In the genomic region with DNA sequence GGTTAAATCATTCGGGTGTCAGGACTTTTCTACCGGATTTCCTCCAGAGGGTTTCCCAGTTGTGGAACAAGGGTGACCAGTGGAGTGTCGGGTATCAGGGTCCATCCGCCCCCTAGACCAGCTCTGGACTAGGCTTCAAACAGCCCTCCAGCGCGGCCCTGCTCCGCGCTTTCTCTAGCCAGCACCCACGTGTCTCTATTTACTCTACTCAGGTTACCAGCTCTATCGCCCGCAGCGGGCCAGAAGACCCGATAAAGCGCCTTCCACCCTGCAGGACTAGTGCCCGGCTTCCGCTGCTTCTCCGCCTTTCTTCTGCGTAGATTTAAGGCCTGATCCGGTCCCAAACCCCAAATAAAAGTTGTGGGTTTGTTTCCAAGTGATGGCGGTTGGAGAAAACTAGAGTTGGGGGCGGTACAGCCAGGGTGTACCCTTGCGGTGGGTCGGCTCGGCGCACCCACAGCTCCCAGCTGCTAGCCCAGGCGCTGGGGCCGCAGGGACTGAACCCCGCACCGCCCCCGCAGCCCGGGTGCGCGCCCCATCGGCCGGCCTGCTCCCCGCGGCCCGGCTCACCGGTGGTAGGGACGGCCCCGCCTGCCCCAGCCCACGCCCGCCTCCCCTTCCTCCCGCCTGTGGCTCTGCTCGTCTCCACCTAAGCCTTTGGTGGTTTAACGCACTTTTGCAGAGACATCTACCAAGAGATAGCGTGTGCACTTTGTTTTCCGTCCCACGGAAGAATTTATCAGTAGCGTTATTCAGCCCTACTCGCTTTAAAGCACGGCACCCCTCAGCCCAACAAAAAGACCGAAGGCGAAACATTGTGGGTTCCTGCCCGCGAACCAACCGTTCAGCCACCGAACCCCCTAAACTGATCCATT, we compare ENCODE assay signal across 8 cellular contexts. TPM values are rescaled to one million over a fixed set of nuclear protein-coding genes. Genes with fewer than 3 reads are reported as not detected.
DNase-seq lines count a peak whose midpoint lies in the region; TF ChIP-seq lines count a peak whose summit lies in the region.

No MANE protein-coding gene starts in this region.

- peak overlapping the region; percentile 69 for H3K4me3 ChIP-seq in CD8-positive, alpha-beta memory T cell (ENCODE audit: low read length)
- peak overlapping the region; percentile 73 for H3K4me3 ChIP-seq in iPS-20b (ENCODE audit: low read length)

- H3K4me1 ChIP-seq in CD8-positive, alpha-beta memory T cell (ENCODE audit: insufficient read depth, low read length): peaks cover 24% of the 10 kb centered on the region
- peaks cover 25% of the 10 kb centered on the region; the same call in 1 of the 2 replicates for H3K4me1 ChIP-seq in iPS-20b (ENCODE audit: insufficient read depth, low read length)

- peak overlapping the region; percentile 52; the same call in 1 of the 2 replicates for H3K9ac ChIP-seq in iPS-20b (ENCODE audit: low read depth, low read length)

- H3K27ac Mint-ChIP-seq in CD8-positive, alpha-beta memory T cell: peak overlapping the region; percentile 33 to 88 (median 82)

- CTCF ChIA-PET in CD8-positive, alpha-beta memory T cell (lab: Charles Lee): interaction anchor here (0.7 to 1.0 kb wide), 3 partner anchors 9 to 398 kb away, joined by 3 read pairs; no protein-coding TSS in a partner anchor
- CTCF ChIA-PET in HEK293T (lab: Yijun Ruan, JAX): no interaction called here

- H3K9me3 ChIP-seq in CD8-positive, alpha-beta memory T cell (ENCODE audit: low read length): no peaks in the 10 kb centered on the region
- H3K9me3 ChIP-seq in iPS-20b (ENCODE audit: insufficient read depth, low read depth, low read length): no peaks in the 10 kb centered on the region

- peaks cover 42 to 82% of the 10 kb centered on the region in 2 donors for H3K27me3 Mint-ChIP-seq in CD8-positive, alpha-beta memory T cell

- H3K36me3 ChIP-seq in CD8-positive, alpha-beta memory T cell (ENCODE audit: insufficient read depth, low read length): peaks cover 5% of the 10 kb centered on the region
- no peaks in the 10 kb centered on the region for H3K36me3 ChIP-seq in iPS-20b (ENCODE audit: insufficient read depth, low read depth, low read length)

- peaks cover 42 to 75% (median 57%) of the 10 kb centered on the region in 3 donors for H3K4me1 Mint-ChIP-seq in CD8-positive, alpha-beta memory T cell

- POLR2A ChIA-PET in CD8-positive, alpha-beta memory T cell (lab: Charles Lee): interaction anchor here (0.6 kb wide), 1 partner anchor 1647 kb away, joined by 4 read pairs; no protein-coding TSS in a partner anchor
- POLR2A ChIA-PET in HEK293T (lab: Yijun Ruan, JAX): interaction anchor here (0.9 kb wide), 1 partner anchor 172 kb away, joined by 3 read pairs; no protein-coding TSS in a partner anchor

- H3K4me3 Mint-ChIP-seq in CD8-positive, alpha-beta memory T cell: peak overlapping the region; percentile 83 to 98 (median 91)

- H3K27ac ChIP-seq in CD8-positive, alpha-beta memory T cell (ENCODE audit: low read depth, low read length): peak overlapping the region; percentile 34
- no peak overlapping the region for H3K27ac ChIP-seq in iPS-20b (ENCODE audit: low read length)

- H3K36me3 Mint-ChIP-seq in CD8-positive, alpha-beta memory T cell: peaks cover 6 to 29% (median 6%) of the 10 kb centered on the region in 3 donors

- H3K9me3 Mint-ChIP-seq in CD8-positive, alpha-beta memory T cell: peaks cover 0 to 3% (median 0%) of the 10 kb centered on the region in 5 donors

- DNase-seq in CD8-positive, alpha-beta memory T cell: peak in 4 of 5 donors; percentile 36 to 71 (median 50)
- peak; percentile 58 for DNase-seq in HEK293T (ENCODE audit: extremely low spot score)
- DNase-seq in RKO (ENCODE audit: low spot score): peak; percentile 71
- DNase-seq in activated naive CD4-positive, alpha-beta T cell treated with anti-CD3 and anti-CD28 coated beads, Interleukin-2, amount 50 U/mL, for 16 hours: peak; percentile 76
- peak; percentile 72 to 82 for DNase-seq in stimulated activated CD4-positive, alpha-beta T cell treated with anti-CD3 and anti-CD28 coated beads, Interleukin-2, amount 100 ng/mL, for 24 hours
- no peak for DNase-seq in dedifferentiated amniotic fluid mesenchymal stem cell (ENCODE audit: extremely low spot score)
- DNase-seq in AG08395 (ENCODE audit: low spot score): no peak

- H3K27me3 ChIP-seq in CD8-positive, alpha-beta memory T cell (ENCODE audit: insufficient read depth, low read length, poor library complexity, severe bottlenecking): no peaks in the 10 kb centered on the region
- peaks cover 98% of the 10 kb centered on the region for H3K27me3 ChIP-seq in iPS-20b (ENCODE audit: insufficient read depth, low read length)

TF ChIP-seq in HEK293T, 16 proteins besides CTCF, POLR2A, EP300 and RAD21:
- TF ChIP-seq L3MBTL2 (conservative IDR thresholded peaks at IDR 0.05) (peak; percentile 92), NFRKB (IDR thresholded peaks at IDR 0.05) (no peak)

RNA-seq across cellular contexts. Expression of a gene that starts 2.1 kb away (rescaled TPM):
- total RNA-seq in CD8-positive, alpha-beta memory T cell: 10 to 100 TPM; 53.2 to 55.1 TPM
- 230 TPM for polyA plus RNA-seq in CD8-positive, alpha-beta memory T cell

Comparison
In these comparisons a context has a peak if more than half of its experiments do, and no peak if none do; other contexts are left out.
1. DNase-seq: peak in CD8-positive, alpha-beta memory T cell (4 of 5), HEK293T (single experiment), RKO (single experiment), activated naive CD4-positive, alpha-beta T cell treated with anti-CD3 and anti-CD28 coated beads, Interleukin-2, amount 50 U/mL, for 16 hours (single experiment) and stimulated activated CD4-positive, alpha-beta T cell treated with anti-CD3 and anti-CD28 coated beads, Interleukin-2, amount 100 ng/mL, for 24 hours (2 of 2); none in dedifferentiated amniotic fluid mesenchymal stem cell (single experiment) and AG08395 (single experiment).